2 cellular contexts compared by ENCODE assay signal in the genomic region with DNA sequence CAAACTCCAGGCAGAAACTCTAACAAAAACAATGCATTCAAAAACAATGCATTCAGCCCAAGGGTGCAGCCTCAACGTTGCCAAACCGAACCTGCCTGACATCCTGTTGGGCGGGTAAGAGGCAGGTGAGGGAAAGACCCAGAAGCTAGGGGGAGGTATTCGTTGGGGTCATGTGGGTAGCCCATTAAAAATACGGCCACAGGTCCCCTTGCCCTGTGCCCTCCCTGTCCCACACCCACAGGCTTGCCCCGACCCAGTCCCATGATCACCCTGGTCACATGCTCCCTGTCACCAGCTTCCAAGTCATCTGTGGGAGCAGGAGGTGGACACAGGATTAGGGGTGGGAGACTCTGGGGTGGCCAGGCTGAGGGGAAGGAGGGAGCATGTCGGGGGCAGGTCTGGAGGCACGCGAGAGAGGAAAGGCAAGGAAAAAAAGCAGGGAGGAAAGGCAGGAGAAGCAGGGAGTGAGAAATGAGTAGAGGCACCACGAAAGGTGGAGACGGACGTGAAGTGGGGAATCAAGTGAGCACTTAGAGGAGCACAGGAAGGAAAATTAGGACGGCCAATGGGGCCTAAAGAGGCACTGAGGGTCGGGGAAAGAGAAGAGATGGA.
TF ChIP-seq lines count a peak whose summit lies in the region.

No MANE protein-coding gene starts in this region.

TF ChIP-seq in GM23338, 12 proteins besides CTCF, POLR2A, EP300 and RAD21:
- no peak for TF ChIP-seq NANOG (IDR thresholded peaks at IDR 0.05; ENCODE audit: borderline replicate concordance)
- TF ChIP-seq CREB1 (CRISPR knock-in tag; IDR thresholded peaks at IDR 0.05; ENCODE audit: low read depth), result no peak
- no peak for TF ChIP-seq EZH2phosphoT487 (IDR thresholded peaks at IDR 0.05; ENCODE audit: unreplicated experiment)
- 0 out of 2 replicates have a peak, but pooled peaks have one; percentile 3 for TF ChIP-seq POLR2AphosphoS5 (IDR thresholded peaks at IDR 0.05; ENCODE audit: low read depth)

TF ChIP-seq in H1, 55 proteins besides CTCF, POLR2A, EP300 and RAD21:
- TF ChIP-seq, protein P1, sequence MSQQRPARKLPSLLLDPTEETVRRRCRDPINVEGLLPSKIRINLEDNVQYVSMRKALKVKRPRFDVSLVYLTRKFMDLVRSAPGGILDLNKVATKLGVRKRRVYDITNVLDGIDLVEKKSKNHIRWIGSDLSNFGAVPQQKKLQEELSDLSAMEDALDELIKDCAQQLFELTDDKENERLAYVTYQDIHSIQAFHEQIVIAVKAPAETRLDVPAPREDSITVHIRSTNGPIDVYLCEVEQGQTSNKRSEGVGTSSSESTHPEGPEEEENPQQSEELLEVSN (IDR thresholded peaks at IDR 0.05), result peak; percentile 82
- TF ChIP-seq SRF (IDR thresholded peaks at IDR 0.05; ENCODE audit: low read depth, low read length), result no peak
- TF ChIP-seq, protein P2, sequence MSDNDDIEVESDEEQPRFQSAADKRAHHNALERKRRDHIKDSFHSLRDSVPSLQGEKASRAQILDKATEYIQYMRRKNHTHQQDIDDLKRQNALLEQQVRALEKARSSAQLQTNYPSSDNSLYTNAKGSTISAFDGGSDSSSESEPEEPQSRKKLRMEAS (IDR thresholded peaks at IDR 0.05), result peak; percentile 77
- TF ChIP-seq, protein P3, sequence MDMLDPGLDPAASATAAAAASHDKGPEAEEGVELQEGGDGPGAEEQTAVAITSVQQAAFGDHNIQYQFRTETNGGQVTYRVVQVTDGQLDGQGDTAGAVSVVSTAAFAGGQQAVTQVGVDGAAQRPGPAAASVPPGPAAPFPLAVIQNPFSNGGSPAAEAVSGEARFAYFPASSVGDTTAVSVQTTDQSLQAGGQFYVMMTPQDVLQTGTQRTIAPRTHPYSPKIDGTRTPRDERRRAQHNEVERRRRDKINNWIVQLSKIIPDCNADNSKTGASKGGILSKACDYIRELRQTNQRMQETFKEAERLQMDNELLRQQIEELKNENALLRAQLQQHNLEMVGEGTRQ (IDR thresholded peaks at IDR 0.05; ENCODE audit: low read length), result peak; percentile 11; the same call in 1 of the 2 replicates
